ENCODE assay signal across 1 cellular context in the genomic region with DNA sequence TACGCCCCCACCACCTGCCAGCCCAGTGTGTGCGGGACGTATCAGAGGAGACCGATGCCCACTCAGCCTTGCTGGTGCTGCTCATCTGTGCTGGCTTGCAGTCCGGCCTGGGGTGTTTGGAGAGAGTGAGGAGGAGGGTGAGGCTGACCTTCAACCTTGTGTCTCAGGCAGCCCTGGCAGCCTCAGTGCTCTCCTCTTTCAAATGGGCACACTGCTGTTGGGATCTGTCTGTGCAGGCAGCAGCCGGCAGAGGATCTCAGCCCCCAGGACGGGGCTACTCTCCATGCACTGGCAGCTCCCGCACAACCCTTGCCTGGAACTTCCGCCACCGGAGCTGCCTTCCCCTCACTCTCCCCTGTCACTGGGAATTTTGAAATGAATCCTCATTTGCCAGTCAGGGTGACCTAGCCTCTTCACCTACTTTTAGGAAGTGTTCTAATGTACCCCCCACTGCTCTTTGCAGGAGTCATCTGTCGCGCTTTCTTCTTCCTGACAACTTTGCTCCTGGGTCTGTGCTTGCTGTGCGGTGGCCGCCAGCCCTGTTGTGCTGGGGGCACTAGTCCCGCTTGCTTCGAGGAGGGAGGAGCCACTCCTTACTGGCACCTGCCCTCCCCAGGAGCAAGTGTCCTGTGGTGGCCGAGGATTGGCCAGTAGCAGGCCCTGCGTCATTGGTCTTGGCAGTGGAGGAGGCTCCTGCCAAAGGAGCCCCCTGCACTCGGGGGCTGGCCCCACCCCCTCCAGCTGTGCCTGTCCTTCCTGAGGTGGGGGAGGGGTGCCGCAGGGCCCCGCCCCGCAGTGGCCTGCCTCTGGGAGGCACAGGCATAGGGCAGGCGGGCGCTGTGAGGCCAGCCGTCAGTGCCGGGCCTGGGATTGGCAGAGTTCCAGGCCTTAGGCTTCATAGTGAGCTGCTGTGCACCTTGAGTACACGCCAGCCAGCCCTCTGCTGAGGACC.
TF ChIP-seq lines count a peak whose summit lies in the region.

No MANE protein-coding gene starts in this region.

TF ChIP-seq in HEK293, 187 proteins besides CTCF, POLR2A, EP300 and RAD21 (continued from another document):
- TF ChIP-seq FEZF1 (tag by site-specific recombination; IDR thresholded peaks at IDR 0.05), result no peak
- TF ChIP-seq ZNF169 (tag by site-specific recombination; IDR thresholded peaks at IDR 0.05), result no peak
- TF ChIP-seq, protein P1, sequence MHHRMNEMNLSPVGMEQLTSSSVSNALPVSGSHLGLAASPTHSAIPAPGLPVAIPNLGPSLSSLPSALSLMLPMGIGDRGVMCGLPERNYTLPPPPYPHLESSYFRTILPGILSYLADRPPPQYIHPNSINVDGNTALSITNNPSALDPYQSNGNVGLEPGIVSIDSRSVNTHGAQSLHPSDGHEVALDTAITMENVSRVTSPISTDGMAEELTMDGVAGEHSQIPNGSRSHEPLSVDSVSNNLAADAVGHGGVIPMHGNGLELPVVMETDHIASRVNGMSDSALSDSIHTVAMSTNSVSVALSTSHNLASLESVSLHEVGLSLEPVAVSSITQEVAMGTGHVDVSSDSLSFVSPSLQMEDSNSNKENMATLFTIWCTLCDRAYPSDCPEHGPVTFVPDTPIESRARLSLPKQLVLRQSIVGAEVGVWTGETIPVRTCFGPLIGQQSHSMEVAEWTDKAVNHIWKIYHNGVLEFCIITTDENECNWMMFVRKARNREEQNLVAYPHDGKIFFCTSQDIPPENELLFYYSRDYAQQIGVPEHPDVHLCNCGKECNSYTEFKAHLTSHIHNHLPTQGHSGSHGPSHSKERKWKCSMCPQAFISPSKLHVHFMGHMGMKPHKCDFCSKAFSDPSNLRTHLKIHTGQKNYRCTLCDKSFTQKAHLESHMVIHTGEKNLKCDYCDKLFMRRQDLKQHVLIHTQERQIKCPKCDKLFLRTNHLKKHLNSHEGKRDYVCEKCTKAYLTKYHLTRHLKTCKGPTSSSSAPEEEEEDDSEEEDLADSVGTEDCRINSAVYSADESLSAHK (tag by site-specific recombination; IDR thresholded peaks at IDR 0.05), result no peak
- no peak for TF ChIP-seq ZNF521 (tag by site-specific recombination; IDR thresholded peaks at IDR 0.05)
- TF ChIP-seq ZNF341 (tag by site-specific recombination; IDR thresholded peaks at IDR 0.05; ENCODE audit: low read depth), result peak; percentile 73
- TF ChIP-seq, protein P2, sequence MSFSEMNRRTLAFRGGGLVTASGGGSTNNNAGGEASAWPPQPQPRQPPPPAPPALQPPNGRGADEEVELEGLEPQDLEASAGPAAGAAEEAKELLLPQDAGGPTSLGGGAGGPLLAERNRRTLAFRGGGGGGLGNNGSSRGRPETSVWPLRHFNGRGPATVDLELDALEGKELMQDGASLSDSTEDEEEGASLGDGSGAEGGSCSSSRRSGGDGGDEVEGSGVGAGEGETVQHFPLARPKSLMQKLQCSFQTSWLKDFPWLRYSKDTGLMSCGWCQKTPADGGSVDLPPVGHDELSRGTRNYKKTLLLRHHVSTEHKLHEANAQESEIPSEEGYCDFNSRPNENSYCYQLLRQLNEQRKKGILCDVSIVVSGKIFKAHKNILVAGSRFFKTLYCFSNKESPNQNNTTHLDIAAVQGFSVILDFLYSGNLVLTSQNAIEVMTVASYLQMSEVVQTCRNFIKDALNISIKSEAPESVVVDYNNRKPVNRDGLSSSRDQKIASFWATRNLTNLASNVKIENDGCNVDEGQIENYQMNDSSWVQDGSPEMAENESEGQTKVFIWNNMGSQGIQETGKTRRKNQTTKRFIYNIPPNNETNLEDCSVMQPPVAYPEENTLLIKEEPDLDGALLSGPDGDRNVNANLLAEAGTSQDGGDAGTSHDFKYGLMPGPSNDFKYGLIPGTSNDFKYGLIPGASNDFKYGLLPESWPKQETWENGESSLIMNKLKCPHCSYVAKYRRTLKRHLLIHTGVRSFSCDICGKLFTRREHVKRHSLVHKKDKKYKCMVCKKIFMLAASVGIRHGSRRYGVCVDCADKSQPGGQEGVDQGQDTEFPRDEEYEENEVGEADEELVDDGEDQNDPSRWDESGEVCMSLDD (tag by site-specific recombination; IDR thresholded peaks at IDR 0.05), result peak; percentile 34; the same call in 1 of the 2 replicates
- TF ChIP-seq KLF9 (tag by site-specific recombination; IDR thresholded peaks at IDR 0.05; ENCODE audit: low read depth), result peak; percentile 75
- TF ChIP-seq, protein P3, sequence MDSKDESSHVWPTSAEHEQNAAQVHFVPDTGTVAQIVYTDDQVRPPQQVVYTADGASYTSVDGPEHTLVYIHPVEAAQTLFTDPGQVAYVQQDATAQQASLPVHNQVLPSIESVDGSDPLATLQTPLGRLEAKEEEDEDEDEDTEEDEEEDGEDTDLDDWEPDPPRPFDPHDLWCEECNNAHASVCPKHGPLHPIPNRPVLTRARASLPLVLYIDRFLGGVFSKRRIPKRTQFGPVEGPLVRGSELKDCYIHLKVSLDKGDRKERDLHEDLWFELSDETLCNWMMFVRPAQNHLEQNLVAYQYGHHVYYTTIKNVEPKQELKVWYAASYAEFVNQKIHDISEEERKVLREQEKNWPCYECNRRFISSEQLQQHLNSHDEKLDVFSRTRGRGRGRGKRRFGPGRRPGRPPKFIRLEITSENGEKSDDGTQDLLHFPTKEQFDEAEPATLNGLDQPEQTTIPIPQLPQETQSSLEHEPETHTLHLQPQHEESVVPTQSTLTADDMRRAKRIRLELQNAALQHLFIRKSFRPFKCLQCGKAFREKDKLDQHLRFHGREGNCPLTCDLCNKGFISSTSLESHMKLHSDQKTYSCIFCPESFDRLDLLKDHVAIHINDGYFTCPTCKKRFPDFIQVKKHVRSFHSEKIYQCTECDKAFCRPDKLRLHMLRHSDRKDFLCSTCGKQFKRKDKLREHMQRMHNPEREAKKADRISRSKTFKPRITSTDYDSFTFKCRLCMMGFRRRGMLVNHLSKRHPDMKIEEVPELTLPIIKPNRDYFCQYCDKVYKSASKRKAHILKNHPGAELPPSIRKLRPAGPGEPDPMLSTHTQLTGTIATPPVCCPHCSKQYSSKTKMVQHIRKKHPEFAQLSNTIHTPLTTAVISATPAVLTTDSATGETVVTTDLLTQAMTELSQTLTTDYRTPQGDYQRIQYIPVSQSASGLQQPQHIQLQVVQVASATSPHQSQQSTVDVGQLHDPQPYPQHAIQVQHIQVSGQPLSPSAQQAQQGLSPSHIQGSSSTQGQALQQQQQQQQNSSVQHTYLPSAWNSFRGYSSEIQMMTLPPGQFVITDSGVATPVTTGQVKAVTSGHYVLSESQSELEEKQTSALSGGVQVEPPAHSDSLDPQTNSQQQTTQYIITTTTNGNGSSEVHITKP (tag by site-specific recombination; IDR thresholded peaks at IDR 0.05), result no peak
- TF ChIP-seq ZNF292 (tag by site-specific recombination; IDR thresholded peaks at IDR 0.05; ENCODE audit: borderline replicate concordance, low read depth), result no peak
- TF ChIP-seq ZNF571 (tag by site-specific recombination; IDR thresholded peaks at IDR 0.05), result no peak
- TF ChIP-seq KLF7 (tag by site-specific recombination; IDR thresholded peaks at IDR 0.05; ENCODE audit: borderline replicate concordance), result peak; percentile 72; the same call in 1 of the 2 replicates
- TF ChIP-seq ZNF121 (tag by site-specific recombination; IDR thresholded peaks at IDR 0.05), result no peak
- TF ChIP-seq ZSCAN30 (tag by site-specific recombination; IDR thresholded peaks at IDR 0.05), result peak; percentile 56; the same call in 1 of the 2 replicates
- TF ChIP-seq ZNF302 (tag by site-specific recombination; IDR thresholded peaks at IDR 0.05; ENCODE audit: low read depth), result no peak
- no peak for TF ChIP-seq ZNF830 (tag by site-specific recombination; IDR thresholded peaks at IDR 0.05; ENCODE audit: low read depth)
- TF ChIP-seq GLIS1 (tag by site-specific recombination; IDR thresholded peaks at IDR 0.05), result peak; percentile 98
- no peak for TF ChIP-seq ZNF677 (tag by site-specific recombination; IDR thresholded peaks at IDR 0.05)
- peak; percentile 40 for TF ChIP-seq GLIS2 (tag by site-specific recombination; IDR thresholded peaks at IDR 0.05)
